ENCODE assay signal across 8 cellular contexts in the genomic region with DNA sequence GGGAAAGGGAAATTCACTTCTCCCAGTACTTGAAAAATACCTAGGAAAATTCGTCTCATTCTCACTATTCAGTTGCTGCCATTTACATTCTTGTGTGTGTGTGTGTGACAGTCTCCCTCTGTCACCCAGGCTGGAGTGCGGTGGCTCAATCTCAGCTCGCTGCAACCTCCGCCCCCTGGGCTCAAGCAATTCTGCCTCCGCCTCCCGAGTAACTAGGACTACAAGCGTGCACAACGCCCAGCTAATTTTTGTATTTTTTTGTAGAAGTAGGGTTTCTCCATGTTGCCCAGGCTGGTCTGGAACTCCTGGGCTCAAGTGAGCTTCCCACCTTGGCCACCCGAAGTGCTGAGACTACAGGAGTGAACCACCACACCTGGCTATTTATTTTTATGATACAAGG. TPM values are rescaled to one million over a fixed set of nuclear protein-coding genes. Genes with fewer than 3 reads are reported as not detected.
A peak's percentile ranks its signal among the peaks of the same experiment; 100 is the strongest.
DNase-seq lines count a peak whose midpoint lies in the region; ATAC-seq, FAIRE-seq and TF ChIP-seq lines count a peak whose summit lies in the region.

No MANE protein-coding gene starts in this region.

- H3K9me3 ChIP-seq in DND-41 (ENCODE audit: insufficient read depth, low read length, severe bottlenecking) = no peaks in the 10 kb centered on the region
- H3K9me3 ChIP-seq in PC-3 (ENCODE audit: low read length) = no peaks in the 10 kb centered on the region
- H3K9me3 ChIP-seq in pancreas = no peaks in the 10 kb centered on the region

- WGBS in pancreas, 2 donors = 52 to 56% methylated on average over 9 of the region's 9 CpGs

- BruUV-seq in PC-3 (replicated peaks; lab: Mats Ljungman, UMichigan) = no TSS peak

- H2AFZ ChIP-seq in DND-41 (ENCODE audit: low read depth, low read length) (no peak overlapping the region), PC-3 (ENCODE audit: low read length) (no peak overlapping the region)

- peaks cover 5% of the 10 kb centered on the region; the same call in 1 of the 2 replicates for H4K20me1 ChIP-seq in DND-41 (ENCODE audit: insufficient read depth, low read length)
- H4K20me1 ChIP-seq in PC-3 (ENCODE audit: low read length) = no peaks in the 10 kb centered on the region

- POLR2A ChIA-PET in PC-3 (lab: Charles Lee; ENCODE audit: unreplicated experiment) = interaction anchor here (0.6 to 0.7 kb wide), 2 partner anchors 47 to 331 kb away, joined by 3 to 4 read pairs; a partner anchor contains a TSS

- H3K27ac Mint-ChIP-seq in endothelial cell (ENCODE audit: unreplicated experiment) = peak overlapping the region; percentile 62

- peaks cover 6% of the 10 kb centered on the region for H3K4me1 Mint-ChIP-seq in endothelial cell (ENCODE audit: unreplicated experiment)

- H3K4me3 Mint-ChIP-seq in endothelial cell (ENCODE audit: unreplicated experiment) = peak overlapping the region; percentile 96

- H3K4me2 ChIP-seq in DND-41 (ENCODE audit: insufficient read depth, low read length) (peak overlapping the region; percentile 70), PC-3 (ENCODE audit: low read length) (peak overlapping the region; percentile 96)

- no peaks in the 10 kb centered on the region for H3K9me2 ChIP-seq in PC-3 (replicated peaks; ENCODE audit: low read length)

- no peaks in the 10 kb centered on the region for H3K27me3 ChIP-seq in DND-41 (ENCODE audit: insufficient read depth, low read length, poor library complexity)
- no peaks in the 10 kb centered on the region for H3K27me3 ChIP-seq in PC-3 (ENCODE audit: low read length)
- H3K27me3 ChIP-seq in pancreas = no peaks in the 10 kb centered on the region

- peaks cover 28% of the 10 kb centered on the region for H3K4me1 ChIP-seq in DND-41 (ENCODE audit: insufficient read depth, low read length)
- peaks cover 14% of the 10 kb centered on the region; the same call in 1 of the 2 replicates for H3K4me1 ChIP-seq in PC-3 (ENCODE audit: insufficient read depth, low read length)
- peaks cover 0 to 9% (median 6%) of the 10 kb centered on the region in 3 donors for H3K4me1 ChIP-seq in pancreas

- CTCF ChIA-PET in PC-3 (lab: Charles Lee) = interaction anchor here (0.7 kb wide), 1 partner anchor 32 kb away, joined by 4 read pairs; a partner anchor contains a TSS

- no peak overlapping the region; the same call in 1 of the 2 replicates for H3K27ac ChIP-seq in DND-41 (ENCODE audit: low read length)
- H3K27ac ChIP-seq in PC-3 (ENCODE audit: low read length) = no peak overlapping the region
- peak overlapping the region in 2 of 4 donors; percentile 88 to 94 for H3K27ac ChIP-seq in pancreas

- H3F3A ChIP-seq in PC-3 (ENCODE audit: low read length, unreplicated experiment) = peaks cover 22% of the 10 kb centered on the region

- peaks cover 4% of the 10 kb centered on the region for H3K27me3 Mint-ChIP-seq in endothelial cell (ENCODE audit: unreplicated experiment)

- TF ChIP-seq CTCF in DND-41 (IDR thresholded peaks at IDR 0.05; ENCODE audit: borderline replicate concordance, extremely low read depth, low read length, poor library complexity, severe bottlenecking) = no peak
- TF ChIP-seq CTCF in PC-3 (conservative IDR thresholded peaks at IDR 0.05; ENCODE audit: low read depth, low read length) = no peak
- TF ChIP-seq CTCF in endothelial cell (IDR thresholded peaks at IDR 0.05; ENCODE audit: unreplicated experiment) = no peak
- TF ChIP-seq CTCF in pancreas (IDR thresholded peaks at IDR 0.05) = no peak
- TF ChIP-seq CTCF in omental fat pad (IDR thresholded peaks at IDR 0.05) = no peak

- H3K79me2 ChIP-seq in DND-41 (ENCODE audit: insufficient read depth, low read length) = peaks cover 20% of the 10 kb centered on the region
- peaks cover 13% of the 10 kb centered on the region for H3K79me2 ChIP-seq in PC-3 (ENCODE audit: low read length)

- no peak for FAIRE-seq in pancreas (lab: Jason Lieb, UNC)

- no peaks in the 10 kb centered on the region for H3K9me3 Mint-ChIP-seq in endothelial cell (ENCODE audit: unreplicated experiment)

- intact Hi-C loops in PC-3 (cut with micrococcal nuclease) (loop anchor here (2.0 kb wide), 1 partner anchor 25 kb away; a partner anchor contains a TSS), pancreas (cut with DNase I) (no loop called here)

- ATAC-seq in DND-41 (ENCODE audit: insufficient read depth, low read depth) (no peak), PC-3 (0 out of 2 replicates have a peak, but pooled peaks have one; percentile 3), pancreas (no peak), GM21381 (IDR thresholded peaks at IDR 0.05; ENCODE audit: unreplicated experiment) (no peak), omental fat pad (ENCODE audit: low FRiP score) (no peak)

- DNase-seq in DND-41 (no peak), PC-3 (no peak), endothelial cell (ENCODE audit: low spot score) (no peak), pancreas (peak in 2 of 6 donors; percentile 20 to 35), GM19238 (ENCODE audit: insufficient read length, low spot score) (no peak), NOMO-1 treated with dmso at 0.1 percent for 144 hours (lab: John Stamatoyannopoulos, UW; ENCODE audit: unreplicated experiment) (no peak), omental fat pad (ENCODE audit: low spot score) (no peak)

- H3K4me3 ChIP-seq in DND-41 (ENCODE audit: low read depth in 1 of 2, low read length in 2 of 2) (peak overlapping the region; percentile 67 to 85; a peak in 3 of 4 replicates), PC-3 (ENCODE audit: low read length) (peak overlapping the region; percentile 89), pancreas (peak overlapping the region; percentile 32 to 66 (median 48))

- peaks cover 23% of the 10 kb centered on the region for H3K36me3 Mint-ChIP-seq in endothelial cell (ENCODE audit: low read depth, unreplicated experiment)

- H3K36me3 ChIP-seq in DND-41 (ENCODE audit: insufficient read depth, low read length) (peaks cover 45% of the 10 kb centered on the region), PC-3 (ENCODE audit: low read depth, low read length) (peaks cover 39% of the 10 kb centered on the region), pancreas (peaks cover 10 to 38% (median 23%) of the 10 kb centered on the region in 3 donors)

- H3K9ac ChIP-seq in DND-41 (ENCODE audit: low read depth, low read length) = peak overlapping the region; percentile 79
- peak overlapping the region; percentile 90 for H3K9ac ChIP-seq in PC-3 (ENCODE audit: low read length)

RNA-seq across cellular contexts. Expression of a gene that starts 1.2 kb away (rescaled TPM):
- total RNA-seq in PC-3 (2014; rRNA removed) (46.4 and 82.0 TPM in 2 replicates), endothelial cell (ENCODE audit: unreplicated experiment) (23.6 TPM), pancreas (10 to 100 TPM in 3 of 6 donors, 1 to 10 TPM in 3; 7.5 to 17.8 (median 10.2) TPM), omental fat pad (10 to 100 TPM; 40.2 to 62.2 (median 54.8) TPM)
- polyA plus RNA-seq in pancreas = 10 to 100 TPM; 13.5 to 27.3 TPM

RNA-seq across cellular contexts. Expression of a gene that starts 11.1 kb away (rescaled TPM):
- total RNA-seq in PC-3 (2014; rRNA removed) (398 and 439 TPM in 2 replicates), endothelial cell (ENCODE audit: unreplicated experiment) (216 TPM), pancreas (10 to 100 TPM; 30.5 to 63.2 (median 54.3) TPM), omental fat pad (100 to 1,000 TPM in 3 of 4 donors, 10 to 100 TPM in 1; 80.2 to 201 (median 122) TPM)
- 10 to 100 TPM; 25.7 to 61.3 TPM for polyA plus RNA-seq in pancreas

RNA-seq across cellular contexts. Expression of a gene that starts 18.8 kb away (rescaled TPM):
- total RNA-seq in PC-3 (2014; rRNA removed) = 0.46 and 0.84 TPM in 2 replicates
- total RNA-seq in endothelial cell (ENCODE audit: unreplicated experiment) = 57.1 TPM
- total RNA-seq in pancreas = 1 to 10 TPM; 1.6 to 6.9 (median 3.6) TPM
- polyA plus RNA-seq in pancreas = 10 to 100 TPM; 10.2 to 11.8 TPM
- total RNA-seq in omental fat pad = 100 to 1,000 TPM in 3 of 4 donors, 10 to 100 TPM in 1; 87.3 to 203 (median 120) TPM

RNA-seq across cellular contexts. Expression of a gene that starts 25.8 kb away (rescaled TPM):
- 101 and 112 TPM in 2 replicates for total RNA-seq in PC-3 (2014; rRNA removed)
- 59.3 TPM for total RNA-seq in endothelial cell (ENCODE audit: unreplicated experiment)
- total RNA-seq in pancreas = 10 to 100 TPM; 27.9 to 49.2 (median 34.8) TPM
- 10 to 100 TPM; 54.9 to 87.4 TPM for polyA plus RNA-seq in pancreas
- 10 to 100 TPM; 31.4 to 63.5 (median 53.7) TPM for total RNA-seq in omental fat pad

RNA-seq across cellular contexts. Expression of a gene that starts 31.4 kb away (rescaled TPM):
- total RNA-seq in PC-3 (2014; rRNA removed) = 0.29 TPM in 1 of 2 replicates, not detected in the other
- total RNA-seq in endothelial cell (ENCODE audit: unreplicated experiment) = not detected
- total RNA-seq in pancreas = 10 to 100 TPM in 1 of 6 donors, 1 to 10 TPM in 5; 1.9 to 14.0 (median 4.0) TPM
- polyA plus RNA-seq in pancreas = 1 to 10 TPM; 2.5 to 7.9 TPM
- total RNA-seq in omental fat pad = 10 to 100 TPM in 3 of 4 donors, 1 to 10 TPM in 1; 6.0 to 36.5 (median 23.7) TPM
